2 cellular contexts compared by ENCODE assay signal in the genomic region with DNA sequence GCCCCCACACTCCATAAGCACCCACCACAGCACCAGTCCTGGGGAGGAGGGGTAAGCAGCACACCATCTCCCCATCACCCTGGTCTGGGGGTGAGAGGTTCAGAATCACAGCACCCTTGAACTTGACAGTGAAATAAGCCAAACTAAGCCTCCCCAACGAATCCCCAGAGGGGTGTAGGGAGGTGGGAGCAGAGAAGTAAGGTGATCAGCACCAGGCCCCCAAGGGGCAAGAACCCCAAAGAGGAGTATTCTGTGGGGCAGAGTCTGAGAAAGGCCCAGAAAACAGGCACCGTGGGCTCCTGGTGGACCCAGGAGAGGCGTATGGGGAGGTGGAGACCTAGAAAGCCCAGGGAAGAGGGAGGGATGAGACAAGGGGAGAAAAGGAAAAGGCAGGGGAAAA.
TF ChIP-seq lines count a peak whose summit lies in the region.

No MANE protein-coding gene starts in this region.

TF ChIP-seq in liver, 16 proteins besides CTCF, POLR2A, EP300 and RAD21:
- TF ChIP-seq NR2F2 (IDR thresholded peaks at IDR 0.05), result no peak
- no peak for TF ChIP-seq JUND (IDR thresholded peaks at IDR 0.05)
- TF ChIP-seq HNF4A (conservative IDR thresholded peaks at IDR 0.05), result no peak
- TF ChIP-seq TAF1 (conservative IDR thresholded peaks at IDR 0.05), result no peak
- no peak for TF ChIP-seq SP1 (IDR thresholded peaks at IDR 0.05)
- no peak for TF ChIP-seq HNF4G (IDR thresholded peaks at IDR 0.05)
- no peak for TF ChIP-seq MAX (IDR thresholded peaks at IDR 0.05)
- TF ChIP-seq ZBTB33 (IDR thresholded peaks at IDR 0.05), result no peak
- TF ChIP-seq, protein P1, sequence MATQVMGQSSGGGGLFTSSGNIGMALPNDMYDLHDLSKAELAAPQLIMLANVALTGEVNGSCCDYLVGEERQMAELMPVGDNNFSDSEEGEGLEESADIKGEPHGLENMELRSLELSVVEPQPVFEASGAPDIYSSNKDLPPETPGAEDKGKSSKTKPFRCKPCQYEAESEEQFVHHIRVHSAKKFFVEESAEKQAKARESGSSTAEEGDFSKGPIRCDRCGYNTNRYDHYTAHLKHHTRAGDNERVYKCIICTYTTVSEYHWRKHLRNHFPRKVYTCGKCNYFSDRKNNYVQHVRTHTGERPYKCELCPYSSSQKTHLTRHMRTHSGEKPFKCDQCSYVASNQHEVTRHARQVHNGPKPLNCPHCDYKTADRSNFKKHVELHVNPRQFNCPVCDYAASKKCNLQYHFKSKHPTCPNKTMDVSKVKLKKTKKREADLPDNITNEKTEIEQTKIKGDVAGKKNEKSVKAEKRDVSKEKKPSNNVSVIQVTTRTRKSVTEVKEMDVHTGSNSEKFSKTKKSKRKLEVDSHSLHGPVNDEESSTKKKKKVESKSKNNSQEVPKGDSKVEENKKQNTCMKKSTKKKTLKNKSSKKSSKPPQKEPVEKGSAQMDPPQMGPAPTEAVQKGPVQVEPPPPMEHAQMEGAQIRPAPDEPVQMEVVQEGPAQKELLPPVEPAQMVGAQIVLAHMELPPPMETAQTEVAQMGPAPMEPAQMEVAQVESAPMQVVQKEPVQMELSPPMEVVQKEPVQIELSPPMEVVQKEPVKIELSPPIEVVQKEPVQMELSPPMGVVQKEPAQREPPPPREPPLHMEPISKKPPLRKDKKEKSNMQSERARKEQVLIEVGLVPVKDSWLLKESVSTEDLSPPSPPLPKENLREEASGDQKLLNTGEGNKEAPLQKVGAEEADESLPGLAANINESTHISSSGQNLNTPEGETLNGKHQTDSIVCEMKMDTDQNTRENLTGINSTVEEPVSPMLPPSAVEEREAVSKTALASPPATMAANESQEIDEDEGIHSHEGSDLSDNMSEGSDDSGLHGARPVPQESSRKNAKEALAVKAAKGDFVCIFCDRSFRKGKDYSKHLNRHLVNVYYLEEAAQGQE (IDR thresholded peaks at IDR 0.05), result no peak

TF ChIP-seq in HepG2, 621 proteins besides CTCF, POLR2A, EP300 and RAD21:
- TF ChIP-seq ZBTB4 (CRISPR knock-in tag; IDR thresholded peaks at IDR 0.05; ENCODE audit: borderline replicate concordance) (no peak), ZKSCAN1 (IDR thresholded peaks at IDR 0.05; ENCODE audit: low read length) (no peak), FOXO1 (CRISPR knock-in tag; IDR thresholded peaks at IDR 0.05) (no peak), ZSCAN5A (CRISPR knock-in tag; IDR thresholded peaks at IDR 0.05; ENCODE audit: borderline replicate concordance) (no peak), SMAD9 (CRISPR knock-in tag; IDR thresholded peaks at IDR 0.05) (no peak), ZNF562 (CRISPR knock-in tag; IDR thresholded peaks at IDR 0.05; ENCODE audit: borderline replicate concordance) (no peak), ZNF337 (CRISPR knock-in tag; IDR thresholded peaks at IDR 0.05; ENCODE audit: borderline replicate concordance, low read depth) (no peak)
- TF ChIP-seq, protein P2, sequence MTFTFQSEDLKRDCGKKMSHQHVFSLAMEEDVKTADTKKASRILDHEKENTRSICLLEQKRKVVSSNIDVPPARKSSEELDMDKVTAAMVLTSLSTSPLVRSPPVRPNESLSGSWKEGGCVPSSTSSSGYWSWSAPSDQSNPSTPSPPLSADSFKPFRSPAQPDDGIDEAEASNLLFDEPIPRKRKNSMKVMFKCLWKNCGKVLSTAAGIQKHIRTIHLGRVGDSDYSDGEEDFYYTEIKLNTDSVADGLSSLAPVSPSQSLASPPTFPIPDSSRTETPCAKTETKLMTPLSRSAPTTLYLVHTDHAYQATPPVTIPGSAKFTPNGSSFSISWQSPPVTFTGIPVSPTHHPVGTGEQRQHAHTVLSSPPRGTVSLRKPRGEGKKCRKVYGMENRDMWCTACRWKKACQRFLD (CRISPR knock-in tag; IDR thresholded peaks at IDR 0.05; ENCODE audit: borderline replicate concordance), result no peak
